8 cellular contexts compared by ENCODE assay signal in genomic region chr17:8151120-8151640, GRCh38. TPM values are rescaled to one million over a fixed set of nuclear protein-coding genes. Genes with fewer than 3 reads are reported as not detected.
DNase-seq lines count a peak whose midpoint lies in the region; ATAC-seq and TF ChIP-seq lines count a peak whose summit lies in the region.

No MANE protein-coding gene starts in this region.

- POLR2A ChIA-PET in AG04450 (lab: Yijun Ruan, JAX), result interaction anchor here (0.8 to 2.4 kb wide), 3 partner anchors 11 to 32 kb away, joined by 3 to 18 read pairs (median 4); no protein-coding TSS in a partner anchor

- H3K36me3 ChIP-seq in gastroesophageal sphincter, result peaks cover 8 to 55% of the 10 kb centered on the region in 2 donors
- H3K36me3 ChIP-seq in neutrophil, result peaks cover 15% of the 10 kb centered on the region

- peak overlapping the region; percentile 89 for H3K4me3 Mint-ChIP-seq in activated naive CD4-positive, alpha-beta T cell treated with anti-CD3 and anti-CD28 coated beads, Interleukin-2, amount 10 ng/mL, durations not matched to agents 7 days and 5 days

- peaks cover 35% of the 10 kb centered on the region for H3K4me1 Mint-ChIP-seq in activated naive CD4-positive, alpha-beta T cell treated with anti-CD3 and anti-CD28 coated beads, Interleukin-2, amount 10 ng/mL, durations not matched to agents 7 days and 5 days

- TF ChIP-seq CTCF in AG04450 (IDR thresholded peaks at IDR 0.05; ENCODE audit: low read depth, low read length) (no peak), gastroesophageal sphincter (IDR thresholded peaks at IDR 0.05) (peak in 2 of 4 experiments; percentile 33 to 51), neutrophil (IDR thresholded peaks at IDR 0.05) (peak; percentile 49)

- H3K4me1 ChIP-seq in gastroesophageal sphincter, result peaks cover 0 to 63% (median 29%) of the 10 kb centered on the region in 3 donors
- peaks cover 55 to 59% of the 10 kb centered on the region in 2 experiments for H3K4me1 ChIP-seq in neutrophil (ENCODE audit: control insufficient read depth in 1 of 2, insufficient read depth in 1 of 2, low read depth in 1 of 2, low read length in 1 of 2)

- H3K27ac ChIP-seq in AG04450 (ENCODE audit: low read depth, low read length), result peak overlapping the region; percentile 95
- H3K27ac ChIP-seq in gastroesophageal sphincter, result peak overlapping the region; percentile 98 to 100 (median 99)
- H3K27ac ChIP-seq in neutrophil, result peak overlapping the region; percentile 84

- peak in 1 of 2 donors; percentile 28 for TF ChIP-seq POLR2A in gastroesophageal sphincter (IDR thresholded peaks at IDR 0.05)

- no peaks in the 10 kb centered on the region for H3K9me3 Mint-ChIP-seq in activated naive CD4-positive, alpha-beta T cell treated with anti-CD3 and anti-CD28 coated beads, Interleukin-2, amount 10 ng/mL, durations not matched to agents 7 days and 5 days

- DNase-seq in AG04450 (ENCODE audit: low read depth, low spot score), result peak; percentile 63
- DNase-seq in SHP77 (lab: John Stamatoyannopoulos, UW), result peak; percentile 85 to 90
- peak; percentile 94 for DNase-seq in activated naive CD4-positive, alpha-beta T cell treated with anti-CD3 and anti-CD28 coated beads, Interleukin-2, amount 10 ng/mL, durations not matched to agents 7 days and 5 days
- peak; percentile 86 for DNase-seq in stromal cell of bone marrow (ENCODE audit: low read depth)

- peaks cover 27% of the 10 kb centered on the region for H3K36me3 Mint-ChIP-seq in activated naive CD4-positive, alpha-beta T cell treated with anti-CD3 and anti-CD28 coated beads, Interleukin-2, amount 10 ng/mL, durations not matched to agents 7 days and 5 days

- 0% methylated on average over 5 of the region's 38 CpGs; no CpG with 5 or more reads in 1 of the 2 donors for WGBS in gastroesophageal sphincter (ENCODE audit: low coverage in 1 of 2), 2 donors

- TF ChIP-seq EP300 in gastroesophageal sphincter (IDR thresholded peaks at IDR 0.05), result peak; percentile 92

- CTCF ChIA-PET in AG04450 (lab: Charles Lee), result interaction anchor here (1.1 kb wide), 1 partner anchor 32 kb away, joined by 5 read pairs; the partner anchor contains the start of gene ALOXE3
- CTCF ChIA-PET in activated naive CD4-positive, alpha-beta T cell treated with anti-CD3 and anti-CD28 coated beads, Interleukin-2, amount 10 ng/mL, durations not matched to agents 7 days and 5 days (lab: Charles Lee), result interaction anchor here (1.3 to 2.1 kb wide), 3 partner anchors 10 to 40 kb away, joined by 3 to 11 read pairs (median 3); no protein-coding TSS in a partner anchor

- H3K27ac Mint-ChIP-seq in activated naive CD4-positive, alpha-beta T cell treated with anti-CD3 and anti-CD28 coated beads, Interleukin-2, amount 10 ng/mL, durations not matched to agents 7 days and 5 days, result peak overlapping the region; percentile 90

- H3K27me3 ChIP-seq in AG04450 (ENCODE audit: control insufficient read depth, insufficient read depth, low read length) (no peaks in the 10 kb centered on the region), gastroesophageal sphincter (no peaks in the 10 kb centered on the region), neutrophil (peaks cover 15% of the 10 kb centered on the region)

- H3K4me3 ChIP-seq in AG04450 (ENCODE audit: low read depth, low read length) (peak overlapping the region; percentile 92), gastroesophageal sphincter (peak overlapping the region; percentile 77 to 79), neutrophil (ENCODE audit: low read depth in 1 of 2, low read length in 1 of 2) (peak overlapping the region; percentile 69 to 95)

- peak; percentile 41 for ATAC-seq in GM18909 (IDR thresholded peaks at IDR 0.05; ENCODE audit: poor library complexity, unreplicated experiment)
- ATAC-seq in HG03469 (IDR thresholded peaks at IDR 0.05; ENCODE audit: unreplicated experiment), result peak; percentile 32
- peak; percentile 37 for ATAC-seq in gastroesophageal sphincter

- no peaks in the 10 kb centered on the region for H3K27me3 Mint-ChIP-seq in activated naive CD4-positive, alpha-beta T cell treated with anti-CD3 and anti-CD28 coated beads, Interleukin-2, amount 10 ng/mL, durations not matched to agents 7 days and 5 days

- H3K9me3 ChIP-seq in AG04450 (ENCODE audit: control insufficient read depth, insufficient read depth, low read length), result no peaks in the 10 kb centered on the region; the same call in 1 of the 2 replicates
- no peaks in the 10 kb centered on the region for H3K9me3 ChIP-seq in gastroesophageal sphincter
- H3K9me3 ChIP-seq in neutrophil, result no peaks in the 10 kb centered on the region

RNA-seq across cellular contexts. Expression of gene PER1, which starts 1.0 kb away (rescaled TPM):
- 3.1 and 5.5 TPM in 2 replicates for polyA plus RNA-seq in AG04450 (2011; rRNA removed)
- polyA minus RNA-seq in AG04450 (2011; rRNA and poly(A)+ RNA removed), result 11.4 and 19.0 TPM in 2 replicates
- 100 to 1,000 TPM in 3 of 4 donors, 10 to 100 TPM in 1; 67.1 to 188 (median 136) TPM for total RNA-seq in gastroesophageal sphincter

RNA-seq across cellular contexts. Expression of gene VAMP2, which starts 11.6 kb away (rescaled TPM):
- 20.8 and 24.3 TPM in 2 replicates for polyA plus RNA-seq in AG04450 (2011; rRNA removed)
- polyA minus RNA-seq in AG04450 (2011; rRNA and poly(A)+ RNA removed), result 9.4 and 13.1 TPM in 2 replicates
- total RNA-seq in gastroesophageal sphincter, result 10 to 100 TPM; 14.6 to 39.8 (median 33.4) TPM

RNA-seq across cellular contexts. Expression of gene TMEM107, which starts 25.0 kb away (rescaled TPM):
- 8.7 and 9.6 TPM in 2 replicates for polyA plus RNA-seq in AG04450 (2011; rRNA removed)
- polyA minus RNA-seq in AG04450 (2011; rRNA and poly(A)+ RNA removed), result 68.2 and 152 TPM in 2 replicates
- 10 to 100 TPM; 11.2 to 18.8 (median 15.5) TPM for total RNA-seq in gastroesophageal sphincter

RNA-seq across cellular contexts. Expression of gene HES7, which starts 27.3 kb away (rescaled TPM):
- polyA plus RNA-seq in AG04450 (2011; rRNA removed), result not detected in 2 replicates
- not detected in 2 replicates for polyA minus RNA-seq in AG04450 (2011; rRNA and poly(A)+ RNA removed)
- total RNA-seq in gastroesophageal sphincter, result under 1 TPM in 2 of 4 donors, not detected in 2; 0.89 to 0.94 TPM

RNA-seq across cellular contexts. Expression of gene ALOXE3, which starts 32.9 kb away (rescaled TPM):
- 0.04 and 0.05 TPM in 2 replicates for polyA plus RNA-seq in AG04450 (2011; rRNA removed)
- polyA minus RNA-seq in AG04450 (2011; rRNA and poly(A)+ RNA removed), result 0.09 TPM in 1 of 2 replicates, not detected in the other
- total RNA-seq in gastroesophageal sphincter, result under 1 TPM in 1 of 4 donors, not detected in 3; 0.37 TPM

Comparison
In these comparisons a context has a peak if more than half of its experiments do, and no peak if none do; other contexts are left out.
1. Peak in every context shown above with its lines: DNase-seq, ATAC-seq, H3K4me3 ChIP-seq and H3K27ac ChIP-seq.